ENCODE assay signal across 35 cellular contexts in genomic region chr5:148993283-148993936, GRCh38.
"Had no signal": no experiment of that assay in that cellular context is flagged by ENCODE, and none has a peak within 500 bp of the region (broad histone marks: within the 10 kb centered on the region; RNA-seq: fewer than 3 reads in every experiment).

No MANE protein-coding gene starts in this region.

- H3K9me3 ChIP-seq: adrenal gland, colonic mucosa, heart right ventricle, neutrophil, sigmoid colon, uterus had no signal

- H3K4me1 ChIP-seq: adrenal gland, colonic mucosa, uterus had no signal

- H3K4me3 ChIP-seq: adrenal gland, cardiac muscle cell, colonic mucosa, heart right ventricle, sigmoid colon, smooth muscle cell, uterus had no signal

- FAIRE-seq: endometrium, TTC549 had no signal

- H3K27me3 ChIP-seq: adrenal gland, cardiac muscle cell, colonic mucosa, heart right ventricle, neutrophil, sigmoid colon, uterus had no signal

- ATAC-seq: heart right ventricle; left cardiac atrium; stimulated activated memory B cell treated with anti-CD40 and anti-IgM and Interleukin-4, amounts not matched to agents 10 μg/mL and 1 μg/mL and 100 μg/mL, for 72 hours; stimulated activated naive CD8-positive, alpha-beta T cell treated with anti-CD3 and anti-CD28 coated beads, Interleukin-15, amount 100 ng/mL, for 72 hours had no signal

- DNase-seq: activated CD4-positive, alpha-beta T cell treated with anti-CD3 and anti-CD28 coated beads for 48 hours; activated CD4-positive, alpha-beta T cell treated with anti-CD3 and anti-CD28 coated beads, Interleukin-2, amount 50 U/mL, for 48 hours; activated CD8-positive, alpha-beta memory T cell treated with anti-CD3 and anti-CD28 coated beads for 24 hours; activated effector memory CD4-positive, alpha-beta T cell treated with Interleukin-2 at 50 U/mL for 16 hours; activated naive CD4-positive, alpha-beta T cell treated with Interleukin-2 at 50 U/mL for 16 hours; adrenal gland; aorta; cerebellar nuclear complex; colonic mucosa; effector CD8-positive, alpha-beta T cell; heart right ventricle; left cardiac atrium; mammary epithelial cell; naive B cell; nephron progenitor cell; sigmoid colon; stimulated activated CD4-positive, alpha-beta T cell treated with anti-CD3 and anti-CD28 coated beads, Interleukin-1b, Interleukin-23, amount 100 ng/mL, for 48 hours; stimulated activated CD4-positive, alpha-beta T cell treated with anti-CD3 and anti-CD28 coated beads, Interleukin-4, amount 100 ng/mL, for 4 hours; stimulated activated CD8-positive, alpha-beta memory T cell treated with anti-CD3 and anti-CD28 coated beads, Interleukin-4, amount 100 ng/mL, for 48 hours; stimulated activated naive CD8-positive, alpha-beta T cell treated with anti-CD3 and anti-CD28 coated beads, Interleukin-15, amount 100 ng/mL, for 72 hours; substantia nigra; T-helper 9 cell; uterus had no signal

- H3K9me3 Mint-ChIP-seq: mesothelial cell of epicardium; naive B cell; nephron progenitor cell; stimulated activated naive CD8-positive, alpha-beta T cell treated with anti-CD3 and anti-CD28 coated beads, Interleukin-15, amount 100 ng/mL, for 72 hours; T-helper 1 cell treated with Interleukin-12 subunit alpha and Interleukin-12 subunit beta and Interleukin-4 antibody, amounts not matched to agents 30 μg/mL and 1 μg/mL, for 36 hours; type B pancreatic cell had no signal

- H3K36me3 ChIP-seq: adrenal gland, cardiac muscle cell, colonic mucosa, heart right ventricle, neutrophil, sigmoid colon, uterus had no signal

- H3K27ac Mint-ChIP-seq: activated naive CD8-positive, alpha-beta T cell; brain; mesothelial cell of epicardium; naive B cell; nephron progenitor cell; stimulated activated memory B cell treated with anti-CD40 and anti-IgM and Interleukin-4, amounts not matched to agents 10 μg/mL and 1 μg/mL and 100 μg/mL, for 72 hours; stimulated activated naive CD8-positive, alpha-beta T cell treated with anti-CD3 and anti-CD28 coated beads, Interleukin-15, amount 100 ng/mL, for 72 hours; T-helper 1 cell treated with Interleukin-12 subunit alpha and Interleukin-12 subunit beta and Interleukin-4 antibody, amounts not matched to agents 30 μg/mL and 1 μg/mL, for 36 hours; type B pancreatic cell had no signal

- H3K27ac ChIP-seq: adrenal gland, cardiac muscle cell, colonic mucosa, heart right ventricle, neutrophil, sigmoid colon, uterus, VCaP had no signal

- H3K36me3 Mint-ChIP-seq: activated naive CD8-positive, alpha-beta T cell; brain; mesothelial cell of epicardium; naive B cell; stimulated activated memory B cell treated with anti-CD40 and anti-IgM and Interleukin-4, amounts not matched to agents 10 μg/mL and 1 μg/mL and 100 μg/mL, for 72 hours; type B pancreatic cell had no signal

- H3K4me3 Mint-ChIP-seq: activated naive CD8-positive, alpha-beta T cell; brain; mesothelial cell of epicardium; naive B cell; nephron progenitor cell; stimulated activated memory B cell treated with anti-CD40 and anti-IgM and Interleukin-4, amounts not matched to agents 10 μg/mL and 1 μg/mL and 100 μg/mL, for 72 hours; stimulated activated naive CD8-positive, alpha-beta T cell treated with anti-CD3 and anti-CD28 coated beads, Interleukin-15, amount 100 ng/mL, for 72 hours; T-helper 1 cell treated with Interleukin-12 subunit alpha and Interleukin-12 subunit beta and Interleukin-4 antibody, amounts not matched to agents 30 μg/mL and 1 μg/mL, for 36 hours; type B pancreatic cell had no signal

- H3K4me1 Mint-ChIP-seq: brain; mesothelial cell of epicardium; naive B cell; nephron progenitor cell; stimulated activated naive CD8-positive, alpha-beta T cell treated with anti-CD3 and anti-CD28 coated beads, Interleukin-15, amount 100 ng/mL, for 72 hours had no signal

- H3K4me2 ChIP-seq: smooth muscle cell had no signal
